12 cellular contexts compared by ENCODE assay signal in the genomic region with DNA sequence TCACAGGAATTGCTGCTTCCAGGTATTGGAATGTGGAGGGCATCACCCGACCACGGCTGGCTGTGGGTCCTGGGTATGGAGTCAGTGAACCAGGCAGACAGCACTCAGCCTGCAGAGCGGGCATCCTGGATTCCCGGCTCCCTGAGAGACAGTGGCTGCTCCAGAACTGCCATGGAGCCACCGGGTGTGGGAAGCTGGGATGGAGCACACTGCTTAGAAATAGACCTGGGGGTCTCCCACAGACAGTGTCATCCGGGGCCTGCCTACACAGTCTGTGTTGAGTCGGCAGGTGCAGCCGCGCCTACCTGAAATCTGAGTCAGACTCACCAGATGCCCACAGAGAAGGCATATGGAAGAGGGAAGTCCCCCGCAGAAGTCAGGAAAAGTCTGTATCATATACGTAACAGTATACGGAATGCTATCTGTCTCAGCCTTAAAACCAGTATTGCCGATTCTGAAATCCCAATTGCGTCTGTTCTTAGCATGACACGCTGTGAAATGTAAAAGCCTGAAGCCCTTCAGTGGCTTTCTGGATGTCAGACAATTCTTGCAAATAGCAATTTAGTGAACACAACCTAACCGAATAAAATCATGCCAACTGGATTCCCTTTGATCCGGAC.
"Had no signal": no experiment of that assay in that cellular context is flagged by ENCODE, and none has a peak within 500 bp of the region (broad histone marks: within the 10 kb centered on the region; RNA-seq: fewer than 3 reads in every experiment).

No MANE protein-coding gene starts in this region.

- H3K27ac Mint-ChIP-seq: activated naive CD4-positive, alpha-beta T cell treated with anti-CD3 and anti-CD28 coated beads, Interleukin-2, amount 50 U/mL, for 24 hours; activated T-cell treated with anti-CD3 and anti-CD28 coated beads, Interleukin-2, amount 50 U/mL, for 24 hours; effector memory CD8-positive, alpha-beta T cell; stimulated activated effector memory CD8-positive, alpha-beta T cell treated with anti-CD3 and anti-CD28 coated beads, Interleukin-12 subunit alpha, Interleukin-12 subunit beta, amount 100 ng/mL, for 72 hours; T-helper 17 cell; WTC11 had no signal

- H3K4me1 Mint-ChIP-seq: activated naive CD4-positive, alpha-beta T cell treated with anti-CD3 and anti-CD28 coated beads, Interleukin-2, amount 50 U/mL, for 24 hours; stimulated activated effector memory CD8-positive, alpha-beta T cell treated with anti-CD3 and anti-CD28 coated beads, Interleukin-12 subunit alpha, Interleukin-12 subunit beta, amount 100 ng/mL, for 72 hours; T-helper 17 cell had no signal

- H3K36me3 Mint-ChIP-seq: activated naive CD4-positive, alpha-beta T cell treated with anti-CD3 and anti-CD28 coated beads, Interleukin-2, amount 50 U/mL, for 24 hours; stimulated activated effector memory CD8-positive, alpha-beta T cell treated with anti-CD3 and anti-CD28 coated beads, Interleukin-12 subunit alpha, Interleukin-12 subunit beta, amount 100 ng/mL, for 72 hours; WTC11 had no signal

- H3K4me3 Mint-ChIP-seq: activated naive CD4-positive, alpha-beta T cell treated with anti-CD3 and anti-CD28 coated beads, Interleukin-2, amount 50 U/mL, for 24 hours; activated T-cell treated with anti-CD3 and anti-CD28 coated beads, Interleukin-2, amount 50 U/mL, for 24 hours; effector memory CD8-positive, alpha-beta T cell; stimulated activated effector memory CD8-positive, alpha-beta T cell treated with anti-CD3 and anti-CD28 coated beads, Interleukin-12 subunit alpha, Interleukin-12 subunit beta, amount 100 ng/mL, for 72 hours; T-helper 17 cell; WTC11 had no signal

- DNase-seq: activated CD4-positive, alpha-beta T cell treated with anti-CD3 and anti-CD28 coated beads for 48 hours; activated T-cell treated with anti-CD3 and anti-CD28 coated beads, Interleukin-2, amount 50 U/mL, for 24 hours; cortex of kidney; effector memory CD8-positive, alpha-beta T cell; foreskin melanocyte; ovary; SHP77 treated with DMSO at 0.1 percent for 48 hours; T-helper 17 cell; transverse colon had no signal

- H3K9me3 Mint-ChIP-seq: activated naive CD4-positive, alpha-beta T cell treated with anti-CD3 and anti-CD28 coated beads, Interleukin-2, amount 50 U/mL, for 24 hours; activated T-cell treated with anti-CD3 and anti-CD28 coated beads, Interleukin-2, amount 50 U/mL, for 24 hours had no signal

- H3K27me3 Mint-ChIP-seq: activated naive CD4-positive, alpha-beta T cell treated with anti-CD3 and anti-CD28 coated beads, Interleukin-2, amount 50 U/mL, for 24 hours; T-helper 17 cell had no signal
